ENCODE assay signal across 1 cellular context in the genomic region with DNA sequence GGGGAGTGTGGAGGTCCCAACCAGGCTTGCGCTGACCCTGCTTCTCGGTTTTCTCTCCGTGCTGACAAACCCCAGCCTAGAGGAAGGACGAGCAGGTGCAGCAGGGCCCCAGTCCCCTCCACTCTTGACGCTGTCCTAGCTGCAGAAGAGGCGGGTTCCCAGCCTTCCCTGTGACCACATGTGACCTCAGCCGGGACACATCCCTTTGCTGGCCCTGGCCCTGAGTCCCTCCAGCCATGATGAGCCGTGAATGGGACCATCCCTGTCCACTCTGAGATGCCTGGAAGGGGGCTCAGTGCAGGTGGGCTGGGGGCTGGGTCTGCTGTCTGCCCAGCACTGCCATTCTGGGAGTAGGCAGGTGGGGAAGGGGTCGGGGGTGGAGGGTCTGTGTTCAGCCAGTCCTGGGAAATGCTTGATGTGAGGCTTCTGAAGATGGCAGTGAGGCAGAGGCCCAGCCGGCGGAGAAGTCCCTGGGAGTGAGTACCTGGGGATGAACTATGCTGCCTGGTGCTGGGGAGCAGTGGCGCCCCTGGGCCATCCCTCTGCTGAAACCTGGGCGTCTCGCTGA.
TF ChIP-seq lines count a peak whose summit lies in the region.

No MANE protein-coding gene starts in this region.

TF ChIP-seq in A549, 52 proteins besides CTCF, POLR2A, EP300 and RAD21 (continued from another document):
- TF ChIP-seq, protein P1, sequence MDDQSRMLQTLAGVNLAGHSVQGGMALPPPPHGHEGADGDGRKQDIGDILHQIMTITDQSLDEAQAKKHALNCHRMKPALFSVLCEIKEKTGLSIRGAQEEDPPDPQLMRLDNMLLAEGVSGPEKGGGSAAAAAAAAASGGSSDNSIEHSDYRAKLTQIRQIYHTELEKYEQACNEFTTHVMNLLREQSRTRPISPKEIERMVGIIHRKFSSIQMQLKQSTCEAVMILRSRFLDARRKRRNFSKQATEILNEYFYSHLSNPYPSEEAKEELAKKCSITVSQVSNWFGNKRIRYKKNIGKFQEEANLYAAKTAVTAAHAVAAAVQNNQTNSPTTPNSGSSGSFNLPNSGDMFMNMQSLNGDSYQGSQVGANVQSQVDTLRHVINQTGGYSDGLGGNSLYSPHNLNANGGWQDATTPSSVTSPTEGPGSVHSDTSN (IDR thresholded peaks at IDR 0.05), result no peak
- no peak for TF ChIP-seq CHD2 (IDR thresholded peaks at IDR 0.05; ENCODE audit: low read length, partially characterized antibody)
- TF ChIP-seq ESRRA (IDR thresholded peaks at IDR 0.05; ENCODE audit: borderline replicate concordance, low read length), result no peak
- no peak for TF ChIP-seq KDM5A (IDR thresholded peaks at IDR 0.05)
- TF ChIP-seq ZFP36 (IDR thresholded peaks at IDR 0.05; ENCODE audit: borderline replicate concordance, partially characterized antibody), result no peak
- no peak for TF ChIP-seq CHD4 (IDR thresholded peaks at IDR 0.05; ENCODE audit: borderline replicate concordance)
- no peak for TF ChIP-seq MAFK (IDR thresholded peaks at IDR 0.05; ENCODE audit: partially characterized antibody)
- no peak for TF ChIP-seq ZC3H11A (IDR thresholded peaks at IDR 0.05)
- no peak for TF ChIP-seq GATA3 (IDR thresholded peaks at IDR 0.05; ENCODE audit: borderline replicate concordance)
- TF ChIP-seq JUN (IDR thresholded peaks at IDR 0.05), result no peak
- TF ChIP-seq RCOR1 (IDR thresholded peaks at IDR 0.05; ENCODE audit: low read depth, low read length), result no peak
- no peak for TF ChIP-seq TFCP2L1 (CRISPR knock-in tag; IDR thresholded peaks at IDR 0.05)
- no peak for TF ChIP-seq FOSL2 (IDR thresholded peaks at IDR 0.05)
- TF ChIP-seq FOSL2 (CRISPR knock-in tag; IDR thresholded peaks at IDR 0.05), result no peak
- TF ChIP-seq, protein P2, sequence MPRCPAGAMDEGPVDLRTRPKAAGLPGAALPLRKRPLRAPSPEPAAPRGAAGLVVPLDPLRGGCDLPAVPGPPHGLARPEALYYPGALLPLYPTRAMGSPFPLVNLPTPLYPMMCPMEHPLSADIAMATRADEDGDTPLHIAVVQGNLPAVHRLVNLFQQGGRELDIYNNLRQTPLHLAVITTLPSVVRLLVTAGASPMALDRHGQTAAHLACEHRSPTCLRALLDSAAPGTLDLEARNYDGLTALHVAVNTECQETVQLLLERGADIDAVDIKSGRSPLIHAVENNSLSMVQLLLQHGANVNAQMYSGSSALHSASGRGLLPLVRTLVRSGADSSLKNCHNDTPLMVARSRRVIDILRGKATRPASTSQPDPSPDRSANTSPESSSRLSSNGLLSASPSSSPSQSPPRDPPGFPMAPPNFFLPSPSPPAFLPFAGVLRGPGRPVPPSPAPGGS (IDR thresholded peaks at IDR 0.05), result no peak; the same call in 2 of the 3 replicates
- no peak for TF ChIP-seq SMC3 (IDR thresholded peaks at IDR 0.05)
- no peak for TF ChIP-seq CEBPB (IDR thresholded peaks at IDR 0.05)
TF ChIP-seq in A549: peak in this region for 0.
